8 cellular contexts compared by ENCODE assay signal in the genomic region with DNA sequence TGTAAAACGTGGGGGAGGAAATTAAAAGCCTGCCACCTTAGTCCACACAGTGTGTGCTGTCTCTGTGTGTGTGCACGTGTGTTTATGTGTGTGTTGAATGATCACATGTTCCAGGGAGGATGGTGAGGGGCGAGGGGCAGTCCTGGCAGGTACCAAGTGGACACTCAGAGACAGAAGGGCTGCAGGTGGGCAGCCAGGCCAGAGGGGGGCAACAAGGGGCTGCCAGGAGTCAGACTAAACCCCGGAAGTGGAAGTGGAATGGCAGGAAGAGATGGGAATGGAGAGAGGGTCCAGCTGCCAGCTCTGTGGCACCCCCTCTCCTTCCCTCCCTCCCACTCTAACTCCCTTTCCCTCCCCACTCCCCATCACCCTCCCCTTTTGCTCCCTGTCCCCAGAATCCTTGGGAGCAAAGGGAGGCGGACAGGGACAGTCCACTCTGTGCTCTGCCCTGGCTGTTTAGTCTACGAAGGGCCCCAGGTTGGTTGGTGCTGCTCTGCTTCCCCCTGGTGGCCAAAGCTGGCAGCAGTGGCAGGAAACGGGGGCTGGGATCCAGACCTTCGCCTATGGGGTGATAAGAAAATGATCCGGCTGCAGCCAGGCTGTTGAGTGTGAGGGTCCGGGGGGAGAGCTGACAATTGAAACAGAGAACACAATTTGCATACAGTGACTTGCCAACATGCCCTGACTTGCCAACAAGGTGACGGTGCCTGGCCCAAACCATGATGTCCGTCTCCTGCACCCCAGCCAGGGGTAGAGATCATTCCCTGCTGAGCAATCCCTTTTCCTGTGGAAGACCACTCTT. TPM values are rescaled to one million over a fixed set of nuclear protein-coding genes. Genes with fewer than 3 reads are reported as not detected.
DNase-seq lines count a peak whose midpoint lies in the region; ATAC-seq and TF ChIP-seq lines count a peak whose summit lies in the region.

No MANE protein-coding gene starts in this region.

- no peak overlapping the region for H3K9ac ChIP-seq in OCI-LY1 (ENCODE audit: low read length)

- H3K79me2 ChIP-seq in OCI-LY1 (ENCODE audit: insufficient read depth, low read length), result no peaks in the 10 kb centered on the region

- TF ChIP-seq CTCF in OCI-LY1 (IDR thresholded peaks at IDR 0.05; ENCODE audit: low read length), result peak; percentile 89

- H3K27ac Mint-ChIP-seq in naive thymus-derived CD4-positive, alpha-beta T cell, result peak overlapping the region in 1 of 9 donors; percentile 5

- H3K9me2 ChIP-seq in OCI-LY1 (ENCODE audit: low read depth, low read length), result no peaks in the 10 kb centered on the region

- CTCF ChIA-PET in naive thymus-derived CD4-positive, alpha-beta T cell (lab: Charles Lee), result interaction anchor here (0.5 to 0.6 kb wide), 2 partner anchors 181 to 285 kb away, joined by 3 to 5 read pairs; no protein-coding TSS in a partner anchor

- ATAC-seq in naive thymus-derived CD4-positive, alpha-beta T cell, result peak; percentile 93

- H3K36me3 Mint-ChIP-seq in naive thymus-derived CD4-positive, alpha-beta T cell, result no peaks in the 10 kb centered on the region

- peaks cover 0 to 7% (median 0%) of the 10 kb centered on the region in 7 donors for H3K4me1 Mint-ChIP-seq in naive thymus-derived CD4-positive, alpha-beta T cell

- H4K20me1 ChIP-seq in OCI-LY1 (ENCODE audit: insufficient read depth, low read length), result no peaks in the 10 kb centered on the region

- no peak overlapping the region for H3K4me3 ChIP-seq in OCI-LY1 (ENCODE audit: low read depth, low read length, poor library complexity, severe bottlenecking)
- no peak overlapping the region for H3K4me3 ChIP-seq in naive thymus-derived CD4-positive, alpha-beta T cell (ENCODE audit: low read length)

- POLR2A ChIA-PET in naive thymus-derived CD4-positive, alpha-beta T cell (lab: Charles Lee), result no interaction called here

- H3K4me3 Mint-ChIP-seq in naive thymus-derived CD4-positive, alpha-beta T cell, result peak overlapping the region in 4 of 10 donors; percentile 2 to 65 (median 48)

- no peak overlapping the region for H3K27ac ChIP-seq in OCI-LY1 (ENCODE audit: low read depth, low read length, poor library complexity, severe bottlenecking)
- H3K27ac ChIP-seq in naive thymus-derived CD4-positive, alpha-beta T cell (ENCODE audit: low read depth, low read length), result no peak overlapping the region

- peaks cover 0 to 18% (median 0%) of the 10 kb centered on the region in 5 donors for H3K27me3 Mint-ChIP-seq in naive thymus-derived CD4-positive, alpha-beta T cell

- no peak overlapping the region for H2AFZ ChIP-seq in OCI-LY1 (ENCODE audit: low read length)

- no peaks in the 10 kb centered on the region for H3K36me3 ChIP-seq in OCI-LY1 (ENCODE audit: insufficient read depth, low read length)
- H3K36me3 ChIP-seq in naive thymus-derived CD4-positive, alpha-beta T cell (ENCODE audit: control insufficient read depth in 2 of 3, insufficient read depth in 3 of 3, low read length in 3 of 3), result no peaks in the 10 kb centered on the region

- no peaks in the 10 kb centered on the region for H3F3A ChIP-seq in OCI-LY1 (ENCODE audit: insufficient read depth, low read length)

- no peaks in the 10 kb centered on the region for H3K9me3 Mint-ChIP-seq in naive thymus-derived CD4-positive, alpha-beta T cell

- no peaks in the 10 kb centered on the region for H3K9me3 ChIP-seq in OCI-LY1 (ENCODE audit: low read length)
- no peaks in the 10 kb centered on the region for H3K9me3 ChIP-seq in naive thymus-derived CD4-positive, alpha-beta T cell (ENCODE audit: control insufficient read depth in 2 of 3, low read length in 3 of 3)

- H3K4me2 ChIP-seq in OCI-LY1 (ENCODE audit: low read length), result peak overlapping the region; percentile 16; the same call in 1 of the 2 replicates

- intact Hi-C loops in naive thymus-derived CD4-positive, alpha-beta T cell (cut with micrococcal nuclease), result loop anchor here (1.0 to 5.0 kb wide), 4 partner anchors 57 to 771 kb away; no protein-coding TSS in a partner anchor

- peaks cover 6% of the 10 kb centered on the region for H3K4me1 ChIP-seq in OCI-LY1 (ENCODE audit: insufficient read depth, low read length, severe bottlenecking)
- H3K4me1 ChIP-seq in naive thymus-derived CD4-positive, alpha-beta T cell (ENCODE audit: control insufficient read depth in 2 of 2, insufficient read depth in 2 of 2, low read length in 2 of 2), result peaks cover 0 to 6% of the 10 kb centered on the region in 2 donors

- H3K27me3 ChIP-seq in OCI-LY1 (ENCODE audit: insufficient read depth, low read length), result peaks cover 5% of the 10 kb centered on the region; the same call in 1 of the 2 replicates
- H3K27me3 ChIP-seq in naive thymus-derived CD4-positive, alpha-beta T cell (ENCODE audit: control insufficient read depth in 2 of 2, insufficient read depth in 2 of 2, low read length in 2 of 2), result no peaks in the 10 kb centered on the region

- DNase-seq in NCI-H345 (lab: John Stamatoyannopoulos, UW) (peak; percentile 41), NCI-H345 treated with DMSO at 0.1 percent for 48 hours (lab: John Stamatoyannopoulos, UW; ENCODE audit: unreplicated experiment) (no peak), HT-29 (ENCODE audit: low spot score) (peak; percentile 95), activated T-cell treated with anti-CD3 and anti-CD28 coated beads for 48 hours (ENCODE audit: low read depth) (peak; percentile 72), fibroblast of gingiva (ENCODE audit: low read depth) (peak; percentile 57)
- DNase-seq in naive thymus-derived CD4-positive, alpha-beta T cell, result peak in 8 of 9 donors; percentile 26 to 76 (median 56)
- peak; percentile 66 for DNase-seq in stimulated activated CD8-positive, alpha-beta memory T cell treated with anti-CD3 and anti-CD28 coated beads, Interleukin-7, amount 100 ng/mL, for 24 hours (ENCODE audit: low read depth)

RNA-seq across cellular contexts. Expression of gene P2RY2, which starts 24.4 kb away (rescaled TPM):
- total RNA-seq in HT-29 (2014; rRNA removed; shearing (Covaris generic)), result 36.4 and 39.5 TPM in 2 replicates
- 1 to 10 TPM in 1 of 5 experiments, under 1 TPM in 1, not detected in 3; 0.90 to 5.3 TPM for total RNA-seq in naive thymus-derived CD4-positive, alpha-beta T cell
- not detected for polyA plus RNA-seq in naive thymus-derived CD4-positive, alpha-beta T cell

RNA-seq across cellular contexts. Expression of gene P2RY6, which starts 29.6 kb away (rescaled TPM):
- not detected in 2 replicates for total RNA-seq in HT-29 (2014; rRNA removed; shearing (Covaris generic))
- total RNA-seq in naive thymus-derived CD4-positive, alpha-beta T cell, result 1 to 10 TPM in 1 of 5 experiments, under 1 TPM in 2, not detected in 2; 0.34 to 1.8 (median 0.92) TPM
- not detected for polyA plus RNA-seq in naive thymus-derived CD4-positive, alpha-beta T cell
